11 cellular contexts compared by ENCODE assay signal in the genomic region with DNA sequence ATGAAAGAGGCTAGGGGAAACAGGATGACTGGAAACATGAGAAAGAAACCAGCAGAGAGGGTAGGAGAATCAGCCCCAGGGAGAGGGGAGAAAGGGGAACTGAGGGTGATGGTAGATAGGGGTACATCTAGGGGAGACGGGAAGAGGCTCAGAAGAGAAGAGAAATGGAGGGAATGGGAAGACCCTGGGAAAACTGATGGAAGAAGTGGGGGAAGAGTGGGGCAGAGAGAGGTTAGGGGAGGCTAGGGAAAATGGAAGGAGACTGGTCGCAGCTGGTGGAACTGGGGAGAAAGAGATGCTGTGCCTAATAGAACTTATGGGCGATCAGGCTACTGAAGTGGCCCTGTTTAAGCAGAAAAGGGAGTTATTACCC. TPM values are rescaled to one million over a fixed set of nuclear protein-coding genes. Genes with fewer than 3 reads are reported as not detected.
DNase-seq lines count a peak whose midpoint lies in the region; ATAC-seq, FAIRE-seq and TF ChIP-seq lines count a peak whose summit lies in the region.
"Had no signal": no experiment of that assay in that cellular context is flagged by ENCODE, and none has a peak within 500 bp of the region (broad histone marks: within the 10 kb centered on the region; RNA-seq: fewer than 3 reads in every experiment).

No MANE protein-coding gene starts in this region.

- H3K9me3 ChIP-seq in GM12878 (replicated peaks; ENCODE audit: control insufficient read depth, insufficient read depth, low read length) (no peaks in the 10 kb centered on the region), liver (ENCODE audit: control insufficient read depth in 4 of 4, low read length in 3 of 4) (no peaks in the 10 kb centered on the region), thyroid gland (no peaks in the 10 kb centered on the region)

- H3K9ac ChIP-seq in GM12878 (ENCODE audit: control insufficient read depth, insufficient read depth, low read length) (no peak overlapping the region), liver (ENCODE audit: low read depth in 1 of 2, low read length in 2 of 2) (no peak overlapping the region)

- no TSS peak for BruUV-seq in GM12878 (replicated peaks; lab: Mats Ljungman, UMichigan)

- no peak overlapping the region for H3K4me2 ChIP-seq in GM12878 (ENCODE audit: control insufficient read depth, insufficient read depth)

- H3K27ac ChIP-seq in GM12878 (ENCODE audit: control insufficient read depth, insufficient read depth) = no peak overlapping the region
- peak overlapping the region; percentile 59 to 62 for H3K27ac ChIP-seq in liver (ENCODE audit: low read depth in 1 of 2, low read length in 2 of 2)
- peak overlapping the region in 2 of 3 donors; percentile 31 to 77 for H3K27ac ChIP-seq in thyroid gland

- no peak overlapping the region for H3K27ac Mint-ChIP-seq in activated T-cell treated with anti-CD3 and anti-CD28 coated beads, Interleukin-2, amount 50 U/mL, for 24 hours

- no peak for TF ChIP-seq EP300 in GM12878 (IDR thresholded peaks at IDR 0.05; ENCODE audit: borderline replicate concordance in 1 of 2, control insufficient read depth in 1 of 2, low read depth in 2 of 2, low read length in 2 of 2)

- peak overlapping the region; percentile 71 for H3K4me3 Mint-ChIP-seq in activated T-cell treated with anti-CD3 and anti-CD28 coated beads, Interleukin-2, amount 50 U/mL, for 24 hours

- ATAC-seq in GM12878 (no peak), HG03457 (IDR thresholded peaks at IDR 0.05; ENCODE audit: unreplicated experiment) (no peak)

- in situ Hi-C loops in GM12878 (cut with MboI) = no loop called here

- no peaks in the 10 kb centered on the region for H3K9me3 Mint-ChIP-seq in activated T-cell treated with anti-CD3 and anti-CD28 coated beads, Interleukin-2, amount 50 U/mL, for 24 hours

- H3K27me3 ChIP-seq in GM12878 (replicated peaks in 1 of 2; ENCODE audit: control insufficient read depth in 2 of 2, insufficient read depth in 2 of 2, low read length in 1 of 2) = no peaks in the 10 kb centered on the region
- H3K27me3 ChIP-seq in liver (ENCODE audit: control insufficient read depth in 4 of 4, insufficient read depth in 4 of 4, low read length in 3 of 4) = no peaks in the 10 kb centered on the region
- no peaks in the 10 kb centered on the region for H3K27me3 ChIP-seq in thyroid gland

- no peak for FAIRE-seq in GM12878 (lab: Jason Lieb, UNC)
- FAIRE-seq: GM19239 had no signal

- SMC1A ChIA-PET in GM12878 (lab: Charles Lee; ENCODE audit: uncharacterized antibody, unreplicated experiment) = no interaction called here

- H2AFZ ChIP-seq in GM12878 (ENCODE audit: control insufficient read depth, low read depth, low read length) = peak overlapping the region; percentile 79

- H3K4me3 ChIP-seq in GM12878 = no peak overlapping the region
- no peak overlapping the region for H3K4me3 ChIP-seq in liver (ENCODE audit: low read depth in 1 of 3, low read length in 3 of 3)
- peak overlapping the region in 1 of 3 donors; percentile 28 for H3K4me3 ChIP-seq in thyroid gland (replicated peaks in 1 of 3)

- CTCF ChIA-PET in GM12878 (lab: Yijun Ruan, JAX) = no interaction called here

- POLR2A ChIA-PET in GM12878 (lab: Charles Lee) = no interaction called here

- no peaks in the 10 kb centered on the region for H3K27me3 Mint-ChIP-seq in activated T-cell treated with anti-CD3 and anti-CD28 coated beads, Interleukin-2, amount 50 U/mL, for 24 hours

- peaks cover 3% of the 10 kb centered on the region for H3K36me3 Mint-ChIP-seq in activated T-cell treated with anti-CD3 and anti-CD28 coated beads, Interleukin-2, amount 50 U/mL, for 24 hours (ENCODE audit: low read depth)

- no peaks in the 10 kb centered on the region for H3K79me2 ChIP-seq in GM12878 (ENCODE audit: control insufficient read depth, insufficient read depth, low read length)

- TF ChIP-seq RAD21 in GM12878 (IDR thresholded peaks at IDR 0.05; ENCODE audit: insufficient read depth, low read depth, low read length) (no peak), liver (IDR thresholded peaks at IDR 0.05) (no peak)

- peaks cover 18% of the 10 kb centered on the region for H3K4me1 Mint-ChIP-seq in activated T-cell treated with anti-CD3 and anti-CD28 coated beads, Interleukin-2, amount 50 U/mL, for 24 hours (ENCODE audit: low read depth)

- intact Hi-C loops in GM12878 (cut with micrococcal nuclease; ENCODE audit: unreplicated experiment) (no loop called here), thyroid gland (cut with DNase I) (no loop called here)

- no peaks in the 10 kb centered on the region for H4K20me1 ChIP-seq in GM12878 (ENCODE audit: control insufficient read depth, insufficient read depth)

- TF ChIP-seq CTCF in GM12878 (IDR thresholded peaks at IDR 0.05 in 2 of 3, conservative IDR thresholded peaks at IDR 0.05 in 1 of 3; ENCODE audit: control insufficient read depth in 2 of 3, extremely low read depth in 1 of 3, insufficient read depth in 1 of 3, low read depth in 3 of 3, low read length in 3 of 3) (no peak), liver (IDR thresholded peaks at IDR 0.05; ENCODE audit: low read depth, low read length, missing input control) (no peak), thyroid gland (IDR thresholded peaks at IDR 0.05) (no peak)

- TF ChIP-seq POLR2A in GM12878 (IDR thresholded peaks at IDR 0.05; ENCODE audit: low read depth, low read length) = no peak
- no peak for TF ChIP-seq POLR2A in thyroid gland (IDR thresholded peaks at IDR 0.05)

- RAD21 ChIA-PET in GM12878 (lab: Charles Lee; ENCODE audit: unreplicated experiment) = no interaction called here

- no peaks in the 10 kb centered on the region for H3K36me3 ChIP-seq in GM12878 (ENCODE audit: control insufficient read depth in 2 of 2, insufficient read depth in 2 of 2, low read length in 1 of 2)
- H3K36me3 ChIP-seq in liver (ENCODE audit: control insufficient read depth in 4 of 4, insufficient read depth in 3 of 4, low read depth in 1 of 4, low read length in 3 of 4) = no peaks in the 10 kb centered on the region
- H3K36me3 ChIP-seq in thyroid gland = no peaks in the 10 kb centered on the region

- WGBS in GM12878 (ENCODE audit: insufficient coverage, insufficient replicate concordance, low lambda C conversion rate, missing lambda C conversion rate) = 96% methylated on average over 3 of the region's 3 CpGs
- 83% methylated on average over 3 of the region's 3 CpGs for WGBS in liver
- WGBS in thyroid gland, 2 donors = 76 to 80% methylated on average over 3 of the region's 3 CpGs

- DNase-seq in activated T-cell treated with anti-CD3 and anti-CD28 coated beads, Interleukin-2, amount 50 U/mL, for 24 hours = no peak
- DNase-seq in activated T-cell treated with anti-CD3 and anti-CD28 coated beads, Interleukin-2, amount 50 U/mL, for 1 hour = no peak
- no peak for DNase-seq in GM12878 (ENCODE audit: low read depth, low spot score)
- DNase-seq in thyroid gland = no peak
- DNase-seq in kidney glomerular epithelial cell (lab: John Stamatoyannopoulos, UW) = no peak
- DNase-seq in foreskin melanocyte = no peak
- DNase-seq: effector memory CD4-positive, alpha-beta T cell; stimulated activated CD4-positive, alpha-beta T cell treated with anti-CD3 and anti-CD28 coated beads, Interleukin-4, amount 100 ng/mL, for 24 hours had no signal

- no peaks in the 10 kb centered on the region for H3K4me1 ChIP-seq in GM12878 (ENCODE audit: control insufficient read depth, insufficient read depth, low read length)
- H3K4me1 ChIP-seq in liver (ENCODE audit: control insufficient read depth in 4 of 4, insufficient read depth in 4 of 4, low read length in 3 of 4) = peaks cover 0 to 26% (median 9%) of the 10 kb centered on the region in 4 donors
- H3K4me1 ChIP-seq in thyroid gland = peaks cover 8 to 18% of the 10 kb centered on the region in 2 donors

RNA-seq across cellular contexts. Expression of gene PROCR, which starts 0.5 kb away (rescaled TPM):
- total RNA-seq in GM12878 (2013; cell fraction: nucleolus; rRNA removed) = not detected in 2 replicates
- total RNA-seq in GM12878 (2014; rRNA removed) = 0.27 and 0.73 TPM in 2 replicates
- 0.22 and 0.32 TPM in 2 replicates for total RNA-seq in GM12878 (2014; rRNA removed; fragmentation: Illumina TruSeq; extraction: Trizol)
- total RNA-seq in GM12878 (2021) = 0.38 TPM in 1 of 2 replicates, not detected in the other
- polyA plus RNA-seq in GM12878 (2011; ENCODE audit: low read depth) = 1.0 TPM
- 0.61 and 0.67 TPM in 2 replicates for polyA plus RNA-seq in GM12878 (2011; rRNA removed)
- 0.94 and 1.1 TPM in 2 replicates for polyA plus RNA-seq in GM12878 (2011; cell fraction: cytosol; rRNA removed)
- 0.42 and 0.81 TPM in 2 replicates for polyA plus RNA-seq in GM12878 (2011; cell fraction: nucleus; rRNA removed)
- 1.2 and 2.0 TPM in 2 replicates for polyA plus RNA-seq in GM12878 (2012)
- 0.12 and 0.14 TPM in 2 replicates for polyA plus RNA-seq in GM12878 (2014; fragmentation: Illumina TruSeq; extraction: Trizol)
- under 1 TPM; 0.27 to 0.31 TPM for polyA plus RNA-seq in GM12878 (2014; fragmentation: Nextera tagmentation; extraction: Ambion mirVana)
- polyA plus RNA-seq in GM12878 (2014; rRNA removed) = 0.41 and 0.78 TPM in 2 replicates
- not detected for polyA plus RNA-seq in GM12878 (2016; fragmentation: Nextera tagmentation; extraction: Ambion mirVana)
- 0.59 and 1.2 TPM in 2 replicates for polyA minus RNA-seq in GM12878 (2011; rRNA and poly(A)+ RNA removed)
- not detected in 2 replicates for polyA minus RNA-seq in GM12878 (2011; cell fraction: cytosol; rRNA and poly(A)+ RNA removed)
- polyA minus RNA-seq in GM12878 (2011; cell fraction: nucleus; rRNA and poly(A)+ RNA removed) = 0.29 and 0.36 TPM in 2 replicates
- total RNA-seq in liver = 1 to 10 TPM; 3.7 to 6.7 TPM
- polyA plus RNA-seq in liver = 1 to 10 TPM; 5.3 to 7.6 TPM
- total RNA-seq in thyroid gland = 10 to 100 TPM; 11.2 to 56.0 (median 37.9) TPM

RNA-seq across cellular contexts. Expression of gene EDEM2, which starts 25.3 kb away (rescaled TPM):
- 13.9 and 14.7 TPM in 2 replicates for total RNA-seq in GM12878 (2013; cell fraction: nucleolus; rRNA removed)
- total RNA-seq in GM12878 (2014; rRNA removed) (24.8 and 27.1 TPM in 2 replicates), GM12878 (2014; rRNA removed; fragmentation: Illumina TruSeq; extraction: Trizol) (14.5 and 14.7 TPM in 2 replicates), GM12878 (2021) (16.6 and 18.0 TPM in 2 replicates), liver (10 to 100 TPM; 15.5 to 32.5 TPM), thyroid gland (10 to 100 TPM; 13.7 to 31.0 (median 25.0) TPM)
- 9.9 TPM for polyA plus RNA-seq in GM12878 (2011; ENCODE audit: low read depth)
- polyA plus RNA-seq in GM12878 (2011; rRNA removed) (7.6 and 13.4 TPM in 2 replicates), GM12878 (2014; fragmentation: Illumina TruSeq; extraction: Trizol) (13.3 and 15.1 TPM in 2 replicates), GM12878 (2014; fragmentation: Nextera tagmentation; extraction: Ambion mirVana) (10 to 100 TPM in 1 of 2 experiments, 1 to 10 TPM in 1; 9.9 to 11.4 TPM), GM12878 (2014; rRNA removed) (11.5 and 12.4 TPM in 2 replicates), GM12878 (2016; fragmentation: Nextera tagmentation; extraction: Ambion mirVana) (10 to 100 TPM; 24.3 TPM), liver (10 to 100 TPM; 22.2 to 22.3 TPM)
- 13.5 and 16.2 TPM in 2 replicates for polyA plus RNA-seq in GM12878 (2011; cell fraction: cytosol; rRNA removed)
- polyA plus RNA-seq in GM12878 (2011; cell fraction: nucleus; rRNA removed) = 17.6 and 21.0 TPM in 2 replicates
- 19.8 and 20.1 TPM in 2 replicates for polyA plus RNA-seq in GM12878 (2012)
- polyA minus RNA-seq in GM12878 (2011; rRNA and poly(A)+ RNA removed) = 9.6 and 10.4 TPM in 2 replicates
- polyA minus RNA-seq in GM12878 (2011; cell fraction: cytosol; rRNA and poly(A)+ RNA removed) = 3.4 and 4.5 TPM in 2 replicates
- polyA minus RNA-seq in GM12878 (2011; cell fraction: nucleus; rRNA and poly(A)+ RNA removed) = 3.5 and 3.7 TPM in 2 replicates

RNA-seq across cellular contexts. Expression of gene MMP24, which starts 54.1 kb away (rescaled TPM):
- total RNA-seq in GM12878 (2013; cell fraction: nucleolus; rRNA removed) = not detected in 2 replicates
- total RNA-seq in GM12878 (2014; rRNA removed) = not detected in 2 replicates
- not detected in 2 replicates for total RNA-seq in GM12878 (2014; rRNA removed; fragmentation: Illumina TruSeq; extraction: Trizol)
- total RNA-seq in GM12878 (2021) = not detected in 2 replicates
- 0.12 TPM for polyA plus RNA-seq in GM12878 (2011; ENCODE audit: low read depth)
- polyA plus RNA-seq in GM12878 (2011; rRNA removed) = 0.01 TPM in 1 of 2 replicates, not detected in the other
- not detected in 2 replicates for polyA plus RNA-seq in GM12878 (2011; cell fraction: cytosol; rRNA removed)
- not detected in 2 replicates for polyA plus RNA-seq in GM12878 (2011; cell fraction: nucleus; rRNA removed)
- 0.21 and 0.27 TPM in 2 replicates for polyA plus RNA-seq in GM12878 (2012)
- polyA plus RNA-seq in GM12878 (2014; fragmentation: Illumina TruSeq; extraction: Trizol) = 0.01 TPM in 1 of 2 replicates, not detected in the other
- polyA plus RNA-seq in GM12878 (2014; fragmentation: Nextera tagmentation; extraction: Ambion mirVana) = under 1 TPM; 0.02 to 0.04 TPM
- 0.03 TPM in 1 of 2 replicates, not detected in the other for polyA plus RNA-seq in GM12878 (2014; rRNA removed)
- under 1 TPM; 0.06 to 0.11 TPM for polyA plus RNA-seq in GM12878 (2016; fragmentation: Nextera tagmentation; extraction: Ambion mirVana)
- not detected in 2 replicates for polyA minus RNA-seq in GM12878 (2011; rRNA and poly(A)+ RNA removed)
- not detected in 2 replicates for polyA minus RNA-seq in GM12878 (2011; cell fraction: cytosol; rRNA and poly(A)+ RNA removed)
- not detected in 2 replicates for polyA minus RNA-seq in GM12878 (2011; cell fraction: nucleus; rRNA and poly(A)+ RNA removed)
- total RNA-seq in liver = under 1 TPM; 0.09 to 0.75 TPM
- polyA plus RNA-seq in liver = under 1 TPM; 0.11 to 0.73 TPM
- total RNA-seq in thyroid gland = 1 to 10 TPM in 1 of 4 donors, under 1 TPM in 3; 0.67 to 1.6 (median 0.92) TPM
